ENCODE assay signal across 24 cellular contexts in genomic region chr14:44887596-44887955, GRCh38.
DNase-seq lines count a peak whose midpoint lies in the region; ATAC-seq, FAIRE-seq and TF ChIP-seq lines count a peak whose summit lies in the region.
"Had no signal": no experiment of that assay in that cellular context is flagged by ENCODE, and none has a peak within 500 bp of the region (broad histone marks: within the 10 kb centered on the region; RNA-seq: fewer than 3 reads in every experiment).

No MANE protein-coding gene starts in this region.

- 90% methylated on average over 16 of the region's 16 CpGs; no CpG with 5 or more reads in 1 of the 2 experiments for WGBS in H1 (ENCODE audit: extremely low coverage in 1 of 2, insufficient coverage in 1 of 2, insufficient read length in 1 of 2, insufficient replicate concordance in 2 of 2, low coverage in 1 of 2, low lambda C conversion rate in 2 of 2, missing lambda C conversion rate in 1 of 2), 2 experiments

- no peak overlapping the region for H4K5ac ChIP-seq in H1 (ENCODE audit: insufficient read length, low read depth, low read length)

- no peak overlapping the region for H2BK120ac ChIP-seq in H1 (replicated peaks; ENCODE audit: low read depth, low read length)

- POLR2A ChIA-PET in H1 (lab: Charles Lee; ENCODE audit: partially characterized antibody) = no interaction called here

- no peak overlapping the region for H3K18ac ChIP-seq in H1 (ENCODE audit: extremely low read depth, low read length)

- no peak overlapping the region for H3K4me2 ChIP-seq in H1 (ENCODE audit: insufficient read depth in 1 of 2, low read depth in 2 of 2, low read length in 2 of 2)
- H3K4me2 ChIP-seq: A549; BLaER1 treated with 17β-estradiol and CSF1 and Interleukin-3, amounts not matched to agents 10 nM and 100 nM had no signal

- no peak overlapping the region for H3K4ac ChIP-seq in H1 (replicated peaks; ENCODE audit: insufficient read length, low read depth, low read length)

- no peak for TF ChIP-seq POLR2A in H1 (IDR thresholded peaks at IDR 0.05; ENCODE audit: control extremely low read depth in 1 of 2, low read depth in 2 of 2, low read length in 2 of 2)

- H3K56ac ChIP-seq in H1 (replicated peaks; ENCODE audit: insufficient read length, low read depth, low read length) = no peak overlapping the region

- no peak overlapping the region for H3K27ac ChIP-seq in H1 (ENCODE audit: low read depth, low read length)
- H3K27ac ChIP-seq: 22Rv1; A549; BLaER1 treated with 17β-estradiol and CSF1 and Interleukin-3, amounts not matched to agents 10 nM and 100 nM; C4-2B had no signal

- no peaks in the 10 kb centered on the region; a peak in 1 of 4 replicates for H3K9me3 ChIP-seq in H1 (ENCODE audit: insufficient read depth in 2 of 2, low read depth in 1 of 2, low read length in 1 of 2)
- H3K9me3 ChIP-seq: Caco-2 had no signal

- H4K91ac ChIP-seq in H1 (replicated peaks; ENCODE audit: insufficient read length, low read length) = no peak overlapping the region

- no peak overlapping the region for H3K23ac ChIP-seq in H1 (ENCODE audit: insufficient read length)

- no peak for TF ChIP-seq EP300 in H1 (IDR thresholded peaks at IDR 0.05; ENCODE audit: borderline replicate concordance in 1 of 2, low read depth in 2 of 2, low read length in 2 of 2)

- H2BK5ac ChIP-seq in H1 (ENCODE audit: low read depth, low read length) = no peak overlapping the region

- no peak for FAIRE-seq in H1 (lab: Jason Lieb, UNC)
- FAIRE-seq: A549, D721Med, GM12878, GM12892, GM18507 had no signal

- CTCF ChIA-PET in H1 (lab: Charles Lee; ENCODE audit: partially characterized antibody) = no interaction called here

- H3K79me1 ChIP-seq in H1 (ENCODE audit: low read depth, low read length) = no peaks in the 10 kb centered on the region

- no peaks in the 10 kb centered on the region for H3K23me2 ChIP-seq in H1 (ENCODE audit: low read depth, low read length)

- H2BK15ac ChIP-seq in H1 (ENCODE audit: low read length) = no peak overlapping the region

- no peaks in the 10 kb centered on the region for H3K27me3 ChIP-seq in H1 (replicated peaks in 1 of 4; ENCODE audit: control insufficient read depth in 3 of 4, extremely low read depth in 1 of 4, insufficient read depth in 3 of 4, low read length in 3 of 4)
- H3K27me3 ChIP-seq: BLaER1 treated with 17β-estradiol and CSF1 and Interleukin-3, amounts not matched to agents 10 nM and 100 nM had no signal

- H3K79me2 ChIP-seq in H1 (ENCODE audit: control insufficient read depth in 1 of 2, insufficient read depth in 2 of 2, low read length in 2 of 2) = no peaks in the 10 kb centered on the region

- no peaks in the 10 kb centered on the region for H3K4me1 ChIP-seq in H1 (replicated peaks in 1 of 4; ENCODE audit: control insufficient read depth in 3 of 4, insufficient read depth in 4 of 4, low read length in 3 of 4)
- H3K4me1 ChIP-seq: A549, Caco-2 had no signal

- no peak overlapping the region for H3K4me3 ChIP-seq in H1 (ENCODE audit: extremely low read depth in 1 of 4, insufficient read depth in 2 of 4, low read depth in 3 of 4, low read length in 4 of 4)
- H3K4me3 ChIP-seq: A549; BLaER1 treated with 17β-estradiol and CSF1 and Interleukin-3, amounts not matched to agents 10 nM and 100 nM; GM12878 had no signal

- H4K8ac ChIP-seq in H1 (ENCODE audit: extremely low read depth, insufficient read depth, low read length) = 0 out of 2 replicates have a peak overlapping the region, but pooled peaks have one; percentile 46

- H3K36me3 ChIP-seq in H1 (ENCODE audit: control insufficient read depth in 2 of 4, insufficient read depth in 4 of 4, low read length in 3 of 4) = no peaks in the 10 kb centered on the region
- H3K36me3 ChIP-seq: BLaER1 treated with 17β-estradiol and CSF1 and Interleukin-3, amounts not matched to agents 10 nM and 100 nM had no signal

- H2BK20ac ChIP-seq in H1 (ENCODE audit: low read length) = no peak overlapping the region

- no peak for TF ChIP-seq CTCF in H1 (IDR thresholded peaks at IDR 0.05; ENCODE audit: control extremely low read depth in 1 of 3, insufficient read depth in 1 of 3, low read depth in 1 of 3, low read length in 3 of 3)

- no peaks in the 10 kb centered on the region for H4K20me1 ChIP-seq in H1 (replicated peaks in 1 of 2; ENCODE audit: control insufficient read depth in 1 of 2, insufficient read depth in 2 of 2, low read length in 2 of 2)
- H4K20me1 ChIP-seq: BLaER1 treated with 17β-estradiol and CSF1 and Interleukin-3, amounts not matched to agents 10 nM and 100 nM had no signal

- no peak for ATAC-seq in HG03108 (IDR thresholded peaks at IDR 0.05; ENCODE audit: unreplicated experiment)
- ATAC-seq: A549; CD8-positive, alpha-beta T cell; GM12878 had no signal

- no peak overlapping the region for H2AFZ ChIP-seq in H1 (ENCODE audit: low read length)

- DNase-seq in NCI-H82 (lab: John Stamatoyannopoulos, UW) = peak; percentile 12
- DNase-seq in NCI-H82 treated with DMSO at 0.1 percent for 48 hours (lab: John Stamatoyannopoulos, UW; ENCODE audit: unreplicated experiment) = no peak
- no peak for DNase-seq in H1 (ENCODE audit: low read depth in 1 of 2, low spot score in 2 of 2)
- DNase-seq in HK-2 (ENCODE audit: unreplicated experiment) = no peak
- DNase-seq: AML-193; Caco-2; Calu3; CD4-positive, alpha-beta T cell; CD8-positive, alpha-beta T cell; DMS153; DMS53; DMS79; DND-41; EL; GDM1 had no signal

- no peak overlapping the region for H2BK12ac ChIP-seq in H1 (ENCODE audit: low read depth, low read length)

- H2AK5ac ChIP-seq in H1 (ENCODE audit: low read depth, low read length) = no peak overlapping the region

- H3K9ac ChIP-seq in H1 (replicated peaks in 1 of 4; ENCODE audit: extremely low read depth in 1 of 4, low read depth in 3 of 4, low read length in 3 of 4) = no peak overlapping the region
- H3K9ac ChIP-seq: BLaER1 treated with 17β-estradiol and CSF1 and Interleukin-3, amounts not matched to agents 10 nM and 100 nM had no signal

- TF ChIP-seq RAD21 in H1 (IDR thresholded peaks at IDR 0.05 in 1 of 2, conservative IDR thresholded peaks at IDR 0.05 in 1 of 2; ENCODE audit: low read depth in 2 of 2, low read length in 2 of 2) = no peak

- H3K14ac ChIP-seq in H1 (ENCODE audit: insufficient read length) = no peak overlapping the region

TF ChIP-seq in H1, 55 proteins besides CTCF, POLR2A, EP300 and RAD21:
- TF ChIP-seq ZNF274 (IDR thresholded peaks at IDR 0.05; ENCODE audit: borderline replicate concordance, extremely low read depth, low read length) = no peak
- no peak for TF ChIP-seq BCL11A (IDR thresholded peaks at IDR 0.05; ENCODE audit: low read depth in 2 of 2, low read length in 2 of 2)
- no peak for TF ChIP-seq ASH2L (IDR thresholded peaks at IDR 0.05; ENCODE audit: low read length)
- no peak for TF ChIP-seq NRF1 (IDR thresholded peaks at IDR 0.05; ENCODE audit: low read depth, low read length)
- TF ChIP-seq, protein P1, sequence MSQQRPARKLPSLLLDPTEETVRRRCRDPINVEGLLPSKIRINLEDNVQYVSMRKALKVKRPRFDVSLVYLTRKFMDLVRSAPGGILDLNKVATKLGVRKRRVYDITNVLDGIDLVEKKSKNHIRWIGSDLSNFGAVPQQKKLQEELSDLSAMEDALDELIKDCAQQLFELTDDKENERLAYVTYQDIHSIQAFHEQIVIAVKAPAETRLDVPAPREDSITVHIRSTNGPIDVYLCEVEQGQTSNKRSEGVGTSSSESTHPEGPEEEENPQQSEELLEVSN (IDR thresholded peaks at IDR 0.05) = no peak
- TF ChIP-seq BRCA1 (IDR thresholded peaks at IDR 0.05; ENCODE audit: low read depth, low read length) = no peak
- no peak for TF ChIP-seq KDM1A (IDR thresholded peaks at IDR 0.05; ENCODE audit: borderline replicate concordance, low read length)
- no peak for TF ChIP-seq GTF2F1 (IDR thresholded peaks at IDR 0.05; ENCODE audit: borderline replicate concordance, low read depth, low read length)
- no peak for TF ChIP-seq TEAD4 (IDR thresholded peaks at IDR 0.05; ENCODE audit: low read depth, low read length)
- TF ChIP-seq CHD2 (IDR thresholded peaks at IDR 0.05; ENCODE audit: low read length) = no peak
- no peak for TF ChIP-seq BACH1 (IDR thresholded peaks at IDR 0.05; ENCODE audit: low read length)
- no peak for TF ChIP-seq TAF1 (IDR thresholded peaks at IDR 0.05; ENCODE audit: low read depth, low read length)
- no peak for TF ChIP-seq SP1 (IDR thresholded peaks at IDR 0.05; ENCODE audit: low read depth, low read length)
- TF ChIP-seq JUN (IDR thresholded peaks at IDR 0.05; ENCODE audit: low read depth, low read length) = no peak
- no peak for TF ChIP-seq RFX5 (IDR thresholded peaks at IDR 0.05; ENCODE audit: borderline replicate concordance, low read depth, low read length)
- no peak for TF ChIP-seq SP4 (IDR thresholded peaks at IDR 0.05; ENCODE audit: low read length)
